25 cellular contexts compared by ENCODE assay signal in genomic region chr2:204849887-204850286, GRCh38.
A peak's percentile ranks its signal among the peaks of the same experiment; 100 is the strongest.
DNase-seq lines count a peak whose midpoint lies in the region; ATAC-seq, FAIRE-seq and TF ChIP-seq lines count a peak whose summit lies in the region.
"Had no signal": no experiment of that assay in that cellular context is flagged by ENCODE, and none has a peak within 500 bp of the region (broad histone marks: within the 10 kb centered on the region; RNA-seq: fewer than 3 reads in every experiment).

No MANE protein-coding gene starts in this region.

- H3K36me3 ChIP-seq in bronchial epithelial cell (ENCODE audit: control insufficient read depth, insufficient read depth, low read length), result no peaks in the 10 kb centered on the region
- H3K36me3 ChIP-seq: BE2C, spleen, stomach, upper lobe of left lung had no signal

- no peak overlapping the region for H3K4me3 ChIP-seq in bronchial epithelial cell (ENCODE audit: low read depth, low read length)
- H3K4me3 ChIP-seq: dorsolateral prefrontal cortex, spleen, stomach, upper lobe of left lung had no signal

- DNase-seq in NCI-H2196 (lab: John Stamatoyannopoulos, UW; ENCODE audit: unreplicated experiment) (peak; percentile 10), NCI-H2196 treated with DMSO at 0.1 percent for 48 hours (lab: John Stamatoyannopoulos, UW; ENCODE audit: unreplicated experiment) (no peak), NCI-H345 treated with DMSO at 0.1 percent for 48 hours (lab: John Stamatoyannopoulos, UW; ENCODE audit: unreplicated experiment) (peak; percentile 42), bronchial epithelial cell (ENCODE audit: low read depth) (peak; percentile 94), activated T-cell treated with anti-CD3 and anti-CD28 coated beads for 4 hours (no peak), pons (ENCODE audit: low spot score) (no peak)
- DNase-seq in stimulated activated naive CD8-positive, alpha-beta T cell treated with anti-CD3 and anti-CD28 coated beads, Interleukin-15, Interleukin-2, amounts not matched to agents 100 U/mL and 50 U/mL, for 24 hours, result no peak
- DNase-seq: activated naive CD4-positive, alpha-beta T cell treated with anti-CD3 and anti-CD28 coated beads for 36 hours; activated T-cell treated with anti-CD3 and anti-CD28 coated beads, Interleukin-2, amount 50 U/mL, for 4 hours; amygdala; BE2C; Caco-2; dorsolateral prefrontal cortex; GDM1; HFFc6; KBM-7; kidney; NCI-H2029; retina; spleen; stimulated activated CD4-positive, alpha-beta T cell treated with anti-CD3 and anti-CD28 coated beads, Interleukin-4, amount 100 ng/mL, for 4 hours; stomach; upper lobe of left lung had no signal

- peak; percentile 32 for FAIRE-seq in bronchial epithelial cell (lab: Jason Lieb, UNC)
- FAIRE-seq: frontal cortex, kidney had no signal

- no peak for TF ChIP-seq CTCF in bronchial epithelial cell (IDR thresholded peaks at IDR 0.05; ENCODE audit: insufficient read depth, low read length, severe bottlenecking)

- no peaks in the 10 kb centered on the region for H3K27me3 ChIP-seq in bronchial epithelial cell (ENCODE audit: control insufficient read depth, insufficient read depth, low read length)
- H3K27me3 ChIP-seq: BE2C, dorsolateral prefrontal cortex, spleen, stomach, upper lobe of left lung had no signal

- no peak for ATAC-seq in GM21529 (IDR thresholded peaks at IDR 0.05; ENCODE audit: unreplicated experiment)
- ATAC-seq in stimulated activated naive CD8-positive, alpha-beta T cell treated with anti-CD3 and anti-CD28 coated beads, Interleukin-15, Interleukin-2, amounts not matched to agents 100 U/mL and 50 U/mL, for 24 hours, result no peak
- ATAC-seq: activated T-cell treated with anti-CD3 and anti-CD28 coated beads, Interleukin-2, amount 50 U/mL, for 4 hours had no signal

Comparison
In these comparisons a context has a peak if more than half of its experiments do, and no peak if none do; other contexts are left out.
1. DNase-seq: peak in NCI-H2196 (single experiment), NCI-H345 treated with DMSO at 0.1 percent for 48 hours (single experiment) and bronchial epithelial cell (single experiment); none in NCI-H2196 treated with DMSO at 0.1 percent for 48 hours (single experiment), stimulated activated naive CD8-positive, alpha-beta T cell treated with anti-CD3 and anti-CD28 coated beads, Interleukin-15, Interleukin-2, amounts not matched to agents 100 U/mL and 50 U/mL, for 24 hours (single experiment), activated T-cell treated with anti-CD3 and anti-CD28 coated beads for 4 hours (single experiment) and pons (single experiment).